In the genomic region with DNA sequence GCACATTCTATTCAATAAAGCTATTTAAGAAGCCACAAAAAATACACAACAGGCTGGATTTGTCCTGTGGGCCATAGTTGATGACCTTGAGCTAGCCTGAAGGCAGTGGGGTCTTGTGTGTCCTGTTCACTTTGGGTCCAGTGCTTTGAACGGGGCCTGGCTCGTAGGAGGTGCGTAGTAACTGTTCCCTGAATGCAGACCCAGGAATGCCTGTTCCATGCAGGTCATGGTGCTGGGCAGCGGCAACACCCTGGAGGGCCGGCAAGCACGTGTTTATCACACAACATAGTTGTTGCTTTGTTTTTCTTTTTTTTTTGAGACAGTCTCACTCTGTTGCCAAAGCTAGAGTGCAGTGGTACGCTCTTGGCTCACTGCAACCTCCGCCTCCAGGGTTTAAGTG, we compare ENCODE assay signal across 14 cellular contexts.
DNase-seq lines count a peak whose midpoint lies in the region; ATAC-seq and TF ChIP-seq lines count a peak whose summit lies in the region.
"Had no signal": no experiment of that assay in that cellular context is flagged by ENCODE, and none has a peak within 500 bp of the region (broad histone marks: within the 10 kb centered on the region; RNA-seq: fewer than 3 reads in every experiment).

No MANE protein-coding gene starts in this region.

- peaks cover 14% of the 10 kb centered on the region for H3K4me1 ChIP-seq in IMR-90 (ENCODE audit: control insufficient read depth, insufficient read depth, low read length)
- H3K4me1 ChIP-seq in upper lobe of right lung: no peaks in the 10 kb centered on the region
- H3K4me1 ChIP-seq: A549, BE2C had no signal

- H2AK9ac ChIP-seq in IMR-90 (replicated peaks; ENCODE audit: low read depth, low read length, poor library complexity): peak overlapping the region; percentile 77

- no peak overlapping the region for H4K91ac ChIP-seq in IMR-90 (ENCODE audit: insufficient read depth, low read depth, low read length)

- H3K23ac ChIP-seq in IMR-90 (ENCODE audit: low read depth, low read length): no peak overlapping the region

- no peak for TF ChIP-seq RAD21 in IMR-90 (IDR thresholded peaks at IDR 0.05; ENCODE audit: low read length)

- no TSS peak for BruUV-seq in IMR-90 (replicated peaks; lab: Mats Ljungman, UMichigan)

- H2AK5ac ChIP-seq in IMR-90 (ENCODE audit: low read depth, low read length): peak overlapping the region; percentile 13; the same call in 1 of the 2 replicates

- no peak overlapping the region for H2BK120ac ChIP-seq in IMR-90 (ENCODE audit: low read depth, low read length)

- H3K27me3 ChIP-seq in IMR-90 (ENCODE audit: control insufficient read depth, insufficient read depth, low read length) (no peaks in the 10 kb centered on the region), upper lobe of right lung (no peaks in the 10 kb centered on the region)
- H3K27me3 ChIP-seq: BE2C had no signal

- ATAC-seq in IMR-90 (ENCODE audit: low read depth) (no peak; the same call in 1 of the 2 replicates), T-helper 17 cell (no peak), upper lobe of right lung (peak; percentile 5), GM19023 (IDR thresholded peaks at IDR 0.05; ENCODE audit: unreplicated experiment) (no peak)
- ATAC-seq: A549 had no signal

- H3K27ac Mint-ChIP-seq in T-helper 17 cell (peak overlapping the region; percentile 11), nephron (peak overlapping the region; percentile 34 to 70 (median 64))

- no peak overlapping the region for H2BK20ac ChIP-seq in IMR-90 (ENCODE audit: low read depth, low read length)

- no peak overlapping the region; the same call in 1 of the 2 replicates for H3K14ac ChIP-seq in IMR-90 (replicated peaks; ENCODE audit: low read depth, low read length)

- no peaks in the 10 kb centered on the region for H3K79me1 ChIP-seq in IMR-90 (ENCODE audit: low read depth in 1 of 2, low read length in 2 of 2)

- no peak overlapping the region for H4K8ac ChIP-seq in IMR-90 (ENCODE audit: low read depth in 2 of 2, low read length in 2 of 2)

- no peak overlapping the region for H2BK5ac ChIP-seq in IMR-90 (ENCODE audit: low read depth, low read length, poor library complexity, severe bottlenecking)

- no peak overlapping the region for H3K4ac ChIP-seq in IMR-90 (ENCODE audit: low read depth, low read length)

- no peak overlapping the region; the same call in 1 of the 2 replicates for H3K18ac ChIP-seq in IMR-90 (ENCODE audit: low read depth, low read length)

- H3K4me2 ChIP-seq in IMR-90 (ENCODE audit: low read depth, low read length): no peak overlapping the region; the same call in 1 of the 2 replicates
- H3K4me2 ChIP-seq: A549 had no signal

- H2AFZ ChIP-seq in IMR-90 (replicated peaks; ENCODE audit: low read length, poor library complexity): no peak overlapping the region

- TF ChIP-seq CTCF in IMR-90 (conservative IDR thresholded peaks at IDR 0.05; ENCODE audit: low read depth, low read length) (no peak), nephron (IDR thresholded peaks at IDR 0.05; ENCODE audit: unreplicated experiment in 3 of 3) (no peak), upper lobe of right lung (IDR thresholded peaks at IDR 0.05) (no peak)

- intact Hi-C loops in IMR-90 (cut with micrococcal nuclease): no loop called here
- intact Hi-C loops in upper lobe of right lung (cut with DNase I): no loop called here

- H2BK15ac ChIP-seq in IMR-90 (ENCODE audit: low read depth, low read length): no peak overlapping the region

- peaks cover 7% of the 10 kb centered on the region; the same call in 1 of the 2 replicates for H3K9me1 ChIP-seq in IMR-90 (ENCODE audit: insufficient read depth, low read length)

- H3K9me3 Mint-ChIP-seq in nephron: no peaks in the 10 kb centered on the region
- H3K9me3 Mint-ChIP-seq: CD4-positive, alpha-beta memory T cell; H9 had no signal

- H3K56ac ChIP-seq in IMR-90 (ENCODE audit: extremely low read depth, insufficient read depth, low read length): no peak overlapping the region

- H3K4me3 Mint-ChIP-seq in T-helper 17 cell: no peak overlapping the region
- H3K4me3 Mint-ChIP-seq in nephron: no peak overlapping the region
- H3K4me3 Mint-ChIP-seq: CD4-positive, alpha-beta memory T cell; H9 had no signal

- H3K36me3 ChIP-seq in IMR-90 (ENCODE audit: control insufficient read depth, insufficient read depth, low read length) (no peaks in the 10 kb centered on the region), upper lobe of right lung (no peaks in the 10 kb centered on the region)
- H3K36me3 ChIP-seq: BE2C had no signal

- H3K4me3 ChIP-seq in IMR-90 (ENCODE audit: insufficient read depth, low read depth, low read length) (no peak overlapping the region), upper lobe of right lung (no peak overlapping the region)
- H3K4me3 ChIP-seq: A549 had no signal

- H3K36me3 Mint-ChIP-seq in T-helper 17 cell (ENCODE audit: low read depth) (peaks cover 3% of the 10 kb centered on the region), nephron (ENCODE audit: low read depth) (peaks cover 3% of the 10 kb centered on the region)

- 68% methylated on average over 6 of the region's 8 CpGs; no CpG with 5 or more reads in 1 of the 2 experiments for WGBS in IMR-90 (ENCODE audit: extremely low coverage in 2 of 2, insufficient read length in 1 of 2), 2 experiments

- DNase-seq in IMR-90 (no peak), T-helper 17 cell (no peak), upper lobe of right lung (no peak), T1000 (lab: John Stamatoyannopoulos, UW) (no peak)
- DNase-seq: BE2C; CD4-positive, alpha-beta memory T cell; DMS79 treated with DMSO at 0.1 percent for 48 hours; EL; GOT3; H9 had no signal

- H3K9me3 ChIP-seq in IMR-90 (ENCODE audit: control insufficient read depth, insufficient read depth, low read length) (no peaks in the 10 kb centered on the region), T-helper 17 cell (ENCODE audit: control insufficient read depth, low read length, poor library complexity, severe bottlenecking) (no peaks in the 10 kb centered on the region), upper lobe of right lung (no peaks in the 10 kb centered on the region)
- H3K9me3 ChIP-seq: A549, BE2C had no signal

- H4K20me1 ChIP-seq in IMR-90 (ENCODE audit: insufficient read depth, low read length): 0 out of 2 replicates have a peak, but pooled peaks cover 3% of the 10 kb centered on the region

- POLR2A ChIA-PET in IMR-90 (lab: Charles Lee; ENCODE audit: unreplicated experiment): no interaction called here

- H3K27me3 Mint-ChIP-seq in T-helper 17 cell (no peaks in the 10 kb centered on the region), nephron (ENCODE audit: low read depth) (peaks cover 3% of the 10 kb centered on the region)
- H3K27me3 Mint-ChIP-seq: CD4-positive, alpha-beta memory T cell had no signal

- in situ Hi-C loops in IMR-90 (cut with MboI; ENCODE audit: low sequenced_read_pairs): no loop called here

- no peak for TF ChIP-seq POLR2A in IMR-90 (IDR thresholded peaks at IDR 0.05; ENCODE audit: low read depth, low read length)

- no peak overlapping the region for H3K9ac ChIP-seq in IMR-90 (ENCODE audit: low read depth, low read length)

- CTCF ChIA-PET in IMR-90 (lab: Yijun Ruan, JAX): no interaction called here

- dilution Hi-C loops in IMR-90 (cut with HindIII; ENCODE audit: low sequenced_read_pairs, unreplicated experiment): no loop called here

- no peak overlapping the region for H4K5ac ChIP-seq in IMR-90 (ENCODE audit: low read depth, low read length)

- peaks cover 29% of the 10 kb centered on the region for H3K4me1 Mint-ChIP-seq in T-helper 17 cell
- peaks cover 18% of the 10 kb centered on the region for H3K4me1 Mint-ChIP-seq in nephron

- H3K27ac ChIP-seq in IMR-90 (ENCODE audit: insufficient read depth, low read length) (peak overlapping the region; percentile 65; the same call in 1 of the 2 replicates), upper lobe of right lung (peak overlapping the region; percentile 17)
- H3K27ac ChIP-seq: A549, C4-2B had no signal

TF ChIP-seq in IMR-90, 13 proteins besides CTCF, POLR2A, EP300 and RAD21:
- TF ChIP-seq NFE2L2 (IDR thresholded peaks at IDR 0.05; ENCODE audit: low read depth, low read length): no peak
- no peak for TF ChIP-seq CEBPB (IDR thresholded peaks at IDR 0.05; ENCODE audit: low read depth, low read length)
- no peak for TF ChIP-seq SMC3 (IDR thresholded peaks at IDR 0.05; ENCODE audit: low read depth, low read length)
- no peak for TF ChIP-seq BHLHE40 (IDR thresholded peaks at IDR 0.05; ENCODE audit: low read depth, low read length)
- TF ChIP-seq, protein P1, sequence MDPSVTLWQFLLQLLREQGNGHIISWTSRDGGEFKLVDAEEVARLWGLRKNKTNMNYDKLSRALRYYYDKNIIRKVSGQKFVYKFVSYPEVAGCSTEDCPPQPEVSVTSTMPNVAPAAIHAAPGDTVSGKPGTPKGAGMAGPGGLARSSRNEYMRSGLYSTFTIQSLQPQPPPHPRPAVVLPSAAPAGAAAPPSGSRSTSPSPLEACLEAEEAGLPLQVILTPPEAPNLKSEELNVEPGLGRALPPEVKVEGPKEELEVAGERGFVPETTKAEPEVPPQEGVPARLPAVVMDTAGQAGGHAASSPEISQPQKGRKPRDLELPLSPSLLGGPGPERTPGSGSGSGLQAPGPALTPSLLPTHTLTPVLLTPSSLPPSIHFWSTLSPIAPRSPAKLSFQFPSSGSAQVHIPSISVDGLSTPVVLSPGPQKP (IDR thresholded peaks at IDR 0.05; ENCODE audit: borderline replicate concordance, low read depth, low read length): no peak
- no peak for TF ChIP-seq RCOR1 (IDR thresholded peaks at IDR 0.05; ENCODE audit: insufficient replicate concordance, low read length)
- TF ChIP-seq MAFK (IDR thresholded peaks at IDR 0.05; ENCODE audit: low read depth, low read length): no peak
- TF ChIP-seq RFX5 (IDR thresholded peaks at IDR 0.05; ENCODE audit: low read depth, low read length): no peak
- TF ChIP-seq MXI1 (IDR thresholded peaks at IDR 0.05; ENCODE audit: borderline replicate concordance, low read depth, low read length): no peak
- TF ChIP-seq CHD1 (IDR thresholded peaks at IDR 0.05; ENCODE audit: low read depth, low read length): no peak
- no peak for TF ChIP-seq FOS (IDR thresholded peaks at IDR 0.05; ENCODE audit: low read depth, low read length)
- TF ChIP-seq USF2 (IDR thresholded peaks at IDR 0.05; ENCODE audit: low read depth, low read length): no peak
- TF ChIP-seq MAZ (IDR thresholded peaks at IDR 0.05; ENCODE audit: borderline replicate concordance, low read depth, low read length): no peak
